ENCODE assay signal across 1 cellular context in the genomic region with DNA sequence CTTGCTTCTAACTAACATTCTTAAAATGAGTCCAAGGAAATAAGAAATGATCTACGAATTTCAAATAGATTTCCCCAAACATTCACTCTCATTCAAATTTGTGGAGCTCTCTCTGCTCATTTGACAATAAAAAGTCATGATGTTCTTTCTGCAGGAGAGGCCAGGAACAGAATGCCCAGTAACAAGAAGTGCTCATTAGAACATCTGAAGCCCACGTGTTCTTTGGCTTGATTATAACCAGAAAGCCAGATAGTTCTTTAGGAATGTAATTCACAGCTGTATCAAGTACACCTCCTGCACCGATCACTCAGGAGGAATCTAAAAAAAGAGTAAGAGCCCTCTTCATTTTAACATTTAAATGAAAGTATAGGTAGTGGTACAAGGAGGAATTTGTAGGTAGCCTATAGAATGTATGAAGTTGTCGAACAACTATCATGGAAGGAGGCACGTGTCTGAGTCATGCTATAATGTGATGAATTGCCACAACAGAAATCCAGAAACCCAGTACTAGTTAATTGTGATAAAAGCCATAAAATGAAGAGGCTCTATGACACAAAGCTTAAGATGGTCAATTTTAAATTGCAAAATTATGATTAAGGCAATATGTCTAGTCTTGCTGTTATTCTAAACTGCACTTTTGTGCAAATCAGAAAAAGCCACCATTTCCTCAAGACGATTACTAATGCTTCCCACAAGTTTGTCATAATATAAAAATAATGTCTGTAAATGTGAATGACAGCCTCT.
TF ChIP-seq lines count a peak whose summit lies in the region.

No MANE protein-coding gene starts in this region.

TF ChIP-seq in HepG2, 621 proteins besides CTCF, POLR2A, EP300 and RAD21:
- TF ChIP-seq ZNF672 (CRISPR knock-in tag; IDR thresholded peaks at IDR 0.05) (no peak), ZNF687 (CRISPR knock-in tag; IDR thresholded peaks at IDR 0.05) (no peak), ZNF839 (CRISPR knock-in tag; IDR thresholded peaks at IDR 0.05; ENCODE audit: borderline replicate concordance) (no peak), DPF2 (CRISPR knock-in tag; IDR thresholded peaks at IDR 0.05; ENCODE audit: borderline replicate concordance, low read depth) (no peak), MTF2 (CRISPR knock-in tag; IDR thresholded peaks at IDR 0.05; ENCODE audit: borderline replicate concordance) (no peak), HNRNPK (IDR thresholded peaks at IDR 0.05; ENCODE audit: low read depth, low read length, poor library complexity, severe bottlenecking) (no peak), KDM2A (CRISPR knock-in tag; IDR thresholded peaks at IDR 0.05; ENCODE audit: borderline replicate concordance, low read depth) (no peak)
TF ChIP-seq in HepG2: peak in this region for 0.
